Comparison of ENCODE assay signal across 26 cellular contexts in the genomic region with DNA sequence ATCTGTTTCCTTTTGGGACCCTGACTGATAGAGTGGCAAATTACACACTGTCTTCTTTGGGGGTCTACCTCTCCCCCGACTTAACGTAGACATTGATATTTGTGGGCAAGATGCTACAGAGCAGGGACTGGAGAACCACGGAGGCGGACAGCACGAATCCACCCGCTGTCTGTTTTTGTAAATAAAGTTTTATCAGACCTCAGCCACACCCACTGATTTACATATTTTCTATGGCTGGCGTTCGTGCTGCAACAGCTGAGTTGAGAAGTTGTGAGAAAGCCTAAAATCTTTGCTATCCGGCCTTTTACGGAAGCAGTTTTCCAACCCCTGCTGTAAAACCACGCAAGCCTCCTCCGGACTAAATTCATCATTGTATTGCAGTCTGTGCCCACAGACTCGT.
"Had no signal": no experiment of that assay in that cellular context is flagged by ENCODE, and none has a peak within 500 bp of the region (broad histone marks: within the 10 kb centered on the region; RNA-seq: fewer than 3 reads in every experiment).

No MANE protein-coding gene starts in this region.

- H3K4me3 ChIP-seq: stomach, suprapubic skin, testis, thoracic aorta, thyroid gland, tibial artery, tibial nerve, transverse colon, upper lobe of left lung, upper lobe of right lung, uterus, vagina had no signal

- FAIRE-seq: urothelium cell line had no signal

- H3K27me3 ChIP-seq: testis, thyroid gland, upper lobe of left lung, upper lobe of right lung, uterus, vagina had no signal

- H3K27ac ChIP-seq: stomach, suprapubic skin, testis, thoracic aorta, thyroid gland, tibial artery, tibial nerve, transverse colon, upper lobe of left lung, upper lobe of right lung, uterus, vagina had no signal

- H3K36me3 ChIP-seq: stomach, suprapubic skin, thoracic aorta, thyroid gland, tibial artery, tibial nerve, transverse colon, upper lobe of left lung, upper lobe of right lung, uterus, vagina had no signal

- DNase-seq: stimulated activated CD4-positive, alpha-beta T cell treated with anti-CD3 and anti-CD28 coated beads, Interleukin-2, amount 100 ng/mL, for 48 hours; stimulated activated CD4-positive, alpha-beta T cell treated with anti-CD3 and anti-CD28 coated beads, Interleukin-4, amount 100 ng/mL, for 1 hour; stimulated activated CD4-positive, alpha-beta T cell treated with anti-CD3 and anti-CD28 coated beads, Interleukin-4, amount 100 ng/mL, for 24 hours; stimulated activated CD4-positive, alpha-beta T cell treated with anti-CD3 and anti-CD28 coated beads, Interleukin-4, amount 100 ng/mL, for 4 hours; stimulated activated CD8-positive, alpha-beta memory T cell treated with anti-CD3 and anti-CD28 coated beads, Interleukin-4, amount 100 ng/mL, for 48 hours; stimulated activated naive B cell treated with anti-CD40 and anti-IgM and Interleukin-4, amounts not matched to agents 10 μg/mL and 1 μg/mL and 100 μg/mL, for 72 hours; stimulated activated naive CD4-positive, alpha-beta T cell; stimulated activated naive CD4-positive, alpha-beta T cell treated with Interleukin-2 at 50 U/mL for 16 hours; stimulated activated naive CD8-positive, alpha-beta T cell treated with anti-CD3 and anti-CD28 coated beads, Interleukin-15, amount 100 ng/mL, for 72 hours; stimulated activated naive CD8-positive, alpha-beta T cell treated with anti-CD3 and anti-CD28 coated beads, Interleukin-15, Interleukin-2, amounts not matched to agents 100 U/mL and 50 U/mL, for 24 hours; stomach; substantia nigra; testis; thyroid gland; tibial artery; transverse colon; trophoblast cell; upper lobe of left lung; upper lobe of right lung; uterus had no signal

- ATAC-seq: stimulated activated memory B cell treated with anti-CD40 and anti-IgM and Interleukin-4, amounts not matched to agents 10 μg/mL and 1 μg/mL and 100 μg/mL, for 72 hours; stimulated activated naive B cell treated with anti-CD40 and anti-IgM and Interleukin-4, amounts not matched to agents 10 μg/mL and 1 μg/mL and 100 μg/mL, for 72 hours; stimulated activated naive CD8-positive, alpha-beta T cell treated with anti-CD3 and anti-CD28 coated beads, Interleukin-15, amount 100 ng/mL, for 72 hours; upper lobe of right lung had no signal

- H3K4me1 ChIP-seq: stomach, suprapubic skin, testis, thyroid gland, tibial artery, tibial nerve, transverse colon, upper lobe of left lung, upper lobe of right lung, uterus, vagina had no signal

- H3K9me3 ChIP-seq: stomach, suprapubic skin, testis, thoracic aorta, thyroid gland, tibial artery, transverse colon, upper lobe of left lung, upper lobe of right lung, uterus, vagina had no signal
